Comparison of ENCODE assay signal across 13 cellular contexts in the genomic region with DNA sequence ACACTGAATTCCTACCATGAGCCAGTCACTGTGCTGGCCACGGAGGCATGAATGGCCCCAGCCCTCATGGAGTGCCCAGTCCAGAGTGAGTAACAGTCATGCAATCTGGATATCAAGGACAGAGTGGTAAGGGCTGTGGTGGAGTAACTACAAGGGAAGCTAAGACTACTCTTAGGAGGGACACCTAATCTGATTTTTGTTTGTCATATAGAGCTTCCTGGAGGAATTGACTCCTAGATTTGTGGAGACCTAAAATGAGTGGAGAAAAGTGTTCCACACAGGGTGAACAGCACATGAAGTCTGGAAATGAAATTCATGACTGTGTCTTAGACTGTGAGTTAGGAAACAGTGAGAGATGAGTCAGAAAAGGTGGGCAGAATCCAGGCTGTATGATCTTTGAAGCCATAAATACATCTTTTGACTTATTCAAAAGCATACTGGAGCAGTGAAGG.
DNase-seq lines count a peak whose midpoint lies in the region; ATAC-seq, FAIRE-seq and TF ChIP-seq lines count a peak whose summit lies in the region.
"Had no signal": no experiment of that assay in that cellular context is flagged by ENCODE, and none has a peak within 500 bp of the region (broad histone marks: within the 10 kb centered on the region; RNA-seq: fewer than 3 reads in every experiment).

No MANE protein-coding gene starts in this region.

- H3K4me1 ChIP-seq in RWPE2 (ENCODE audit: insufficient read depth, poor library complexity, severe bottlenecking) (peaks cover 11% of the 10 kb centered on the region), stomach (no peaks in the 10 kb centered on the region)
- H3K4me1 ChIP-seq: heart left ventricle had no signal

- H3K27me3 ChIP-seq in RWPE2 (ENCODE audit: insufficient read depth, poor library complexity, severe bottlenecking) (no peaks in the 10 kb centered on the region), stomach (no peaks in the 10 kb centered on the region)
- H3K27me3 ChIP-seq: heart left ventricle had no signal

- DNase-seq in GM12891 (ENCODE audit: insufficient read length, low spot score) (no peak), RWPE2 (ENCODE audit: low spot score) (no peak), fibroblast of mammary gland (ENCODE audit: low read depth) (peak; percentile 89), skeletal muscle cell (ENCODE audit: low read depth) (peak; percentile 80), stomach (no peak), NAMALWA (ENCODE audit: low spot score) (no peak), SW 1271 (lab: John Stamatoyannopoulos, UW) (no peak), medulla oblongata (ENCODE audit: extremely low spot score) (no peak)
- DNase-seq: central memory CD4-positive, alpha-beta T cell; DMS79 treated with DMSO at 0.1 percent for 48 hours; H7; heart left ventricle; NCI-H526 treated with DMSO at 0.1 percent for 48 hours had no signal

- peak; percentile 23 for FAIRE-seq in GM12891 (lab: Jason Lieb, UNC)

- H3K27ac ChIP-seq in RWPE2 (ENCODE audit: poor library complexity, severe bottlenecking) (peak overlapping the region; percentile 71), stomach (no peak overlapping the region)
- H3K27ac ChIP-seq: heart left ventricle had no signal

- TF ChIP-seq EP300 in stomach (IDR thresholded peaks at IDR 0.05), result no peak

- intact Hi-C loops in stomach (cut with DNase I; ENCODE audit: low total_unique reads), result no loop called here

- H3K36me3 ChIP-seq in RWPE2 (ENCODE audit: low read depth), result no peaks in the 10 kb centered on the region
- H3K36me3 ChIP-seq in stomach, result no peaks in the 10 kb centered on the region
- H3K36me3 ChIP-seq: heart left ventricle had no signal

- H3K4me3 ChIP-seq in RWPE2 (ENCODE audit: severe bottlenecking), result no peak overlapping the region
- H3K4me3 ChIP-seq in fibroblast of mammary gland (ENCODE audit: control insufficient read depth, low read depth, low read length), result no peak overlapping the region
- H3K4me3 ChIP-seq in skeletal muscle cell (ENCODE audit: low read depth, low read length), result no peak overlapping the region
- no peak overlapping the region for H3K4me3 ChIP-seq in stomach
- H3K4me3 ChIP-seq: heart left ventricle had no signal

- peak; percentile 98 for ATAC-seq in RWPE2 (ENCODE audit: low read depth)

- 74 to 95% (median 90%) methylated on average over 1 of the region's 1 CpG for WGBS in stomach, 5 donors

- H3K9me3 ChIP-seq in RWPE2 (ENCODE audit: severe bottlenecking) (no peaks in the 10 kb centered on the region), stomach (no peaks in the 10 kb centered on the region)
- H3K9me3 ChIP-seq: heart left ventricle had no signal

- no peak for TF ChIP-seq CTCF in RWPE2 (IDR thresholded peaks at IDR 0.05; ENCODE audit: poor library complexity, severe bottlenecking)
- TF ChIP-seq CTCF in fibroblast of mammary gland (conservative IDR thresholded peaks at IDR 0.05; ENCODE audit: control insufficient read depth, insufficient read depth, low read depth, low read length), result no peak
- TF ChIP-seq CTCF in stomach (IDR thresholded peaks at IDR 0.05), result no peak

- no peak for TF ChIP-seq POLR2A in GM12891 (IDR thresholded peaks at IDR 0.05; ENCODE audit: low read depth, low read length)
- TF ChIP-seq POLR2A in stomach (IDR thresholded peaks at IDR 0.05), result no peak

TF ChIP-seq in GM12891, 5 proteins besides CTCF, POLR2A, EP300 and RAD21:
- TF ChIP-seq PAX5 (IDR thresholded peaks at IDR 0.05; ENCODE audit: insufficient read depth, low read length, severe bottlenecking), result no peak
- no peak for TF ChIP-seq TAF1 (IDR thresholded peaks at IDR 0.05; ENCODE audit: low read depth, low read length)
- TF ChIP-seq SPI1 (IDR thresholded peaks at IDR 0.05; ENCODE audit: low read depth, low read length), result no peak
- no peak for TF ChIP-seq POU2F2 (IDR thresholded peaks at IDR 0.05; ENCODE audit: low read depth, low read length)
- TF ChIP-seq POLR2AphosphoS5 (IDR thresholded peaks at IDR 0.05; ENCODE audit: low read depth, low read length), result no peak
TF ChIP-seq in GM12891: peak in this region for 0.

Comparison
In these comparisons a context has a peak if more than half of its experiments do, and no peak if none do; other contexts are left out.
1. DNase-seq: peak in fibroblast of mammary gland (single experiment) and skeletal muscle cell (single experiment); none in GM12891 (single experiment), RWPE2 (single experiment), stomach (single experiment), NAMALWA (single experiment), SW 1271 (0 of 2) and medulla oblongata (single experiment).